Comparison of ENCODE assay signal across 2 cellular contexts in the genomic region with DNA sequence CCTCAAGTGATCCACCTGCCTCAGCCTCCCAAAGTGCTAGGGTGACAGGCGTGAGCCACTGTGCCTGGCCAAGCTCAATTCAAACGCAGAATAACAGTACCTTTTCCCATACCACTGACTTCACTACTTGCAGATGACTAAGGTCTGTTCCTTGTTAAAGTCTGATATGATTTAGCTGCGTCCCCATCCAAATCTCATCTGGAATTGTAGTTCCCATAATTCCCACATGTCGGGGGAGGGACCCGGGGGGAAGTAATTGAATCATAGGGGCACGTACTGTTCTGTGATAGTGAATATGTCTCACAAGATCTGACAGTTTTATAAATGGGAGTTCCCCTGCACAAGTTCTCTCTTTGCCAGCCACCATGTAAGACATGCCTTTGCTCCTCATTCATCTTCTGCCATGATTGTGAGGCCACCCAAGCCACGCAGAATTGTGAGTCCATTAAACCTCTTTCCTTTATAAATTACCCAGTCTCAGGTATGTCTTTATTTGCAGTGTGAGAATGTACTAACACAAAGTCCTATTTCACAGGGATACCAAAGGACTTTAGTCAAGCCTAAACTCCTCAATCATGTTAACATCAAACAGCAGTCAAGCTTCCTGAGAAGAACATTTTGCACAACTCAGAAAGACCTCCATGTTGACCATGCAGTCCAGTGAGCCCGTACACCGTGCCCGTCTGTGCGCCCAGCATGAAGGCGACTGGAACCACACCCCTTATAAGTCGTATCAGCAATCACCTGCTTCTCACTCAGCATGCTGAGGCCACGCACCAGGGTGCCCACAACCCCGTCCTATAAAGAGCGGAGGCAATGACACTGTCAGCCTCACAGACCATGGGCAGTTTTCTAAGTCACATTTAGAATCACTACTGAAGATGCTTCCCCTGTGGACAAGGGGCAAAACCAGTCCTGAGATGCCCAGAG.
TF ChIP-seq lines count a peak whose summit lies in the region.

No MANE protein-coding gene starts in this region.

TF ChIP-seq in GM23338, 12 proteins besides CTCF, POLR2A, EP300 and RAD21 (continues in another document):
- TF ChIP-seq POLR2AphosphoS5 (IDR thresholded peaks at IDR 0.05; ENCODE audit: low read depth) = no peak
- no peak for TF ChIP-seq STAT1 (IDR thresholded peaks at IDR 0.05; ENCODE audit: unreplicated experiment)
- TF ChIP-seq, protein P1, sequence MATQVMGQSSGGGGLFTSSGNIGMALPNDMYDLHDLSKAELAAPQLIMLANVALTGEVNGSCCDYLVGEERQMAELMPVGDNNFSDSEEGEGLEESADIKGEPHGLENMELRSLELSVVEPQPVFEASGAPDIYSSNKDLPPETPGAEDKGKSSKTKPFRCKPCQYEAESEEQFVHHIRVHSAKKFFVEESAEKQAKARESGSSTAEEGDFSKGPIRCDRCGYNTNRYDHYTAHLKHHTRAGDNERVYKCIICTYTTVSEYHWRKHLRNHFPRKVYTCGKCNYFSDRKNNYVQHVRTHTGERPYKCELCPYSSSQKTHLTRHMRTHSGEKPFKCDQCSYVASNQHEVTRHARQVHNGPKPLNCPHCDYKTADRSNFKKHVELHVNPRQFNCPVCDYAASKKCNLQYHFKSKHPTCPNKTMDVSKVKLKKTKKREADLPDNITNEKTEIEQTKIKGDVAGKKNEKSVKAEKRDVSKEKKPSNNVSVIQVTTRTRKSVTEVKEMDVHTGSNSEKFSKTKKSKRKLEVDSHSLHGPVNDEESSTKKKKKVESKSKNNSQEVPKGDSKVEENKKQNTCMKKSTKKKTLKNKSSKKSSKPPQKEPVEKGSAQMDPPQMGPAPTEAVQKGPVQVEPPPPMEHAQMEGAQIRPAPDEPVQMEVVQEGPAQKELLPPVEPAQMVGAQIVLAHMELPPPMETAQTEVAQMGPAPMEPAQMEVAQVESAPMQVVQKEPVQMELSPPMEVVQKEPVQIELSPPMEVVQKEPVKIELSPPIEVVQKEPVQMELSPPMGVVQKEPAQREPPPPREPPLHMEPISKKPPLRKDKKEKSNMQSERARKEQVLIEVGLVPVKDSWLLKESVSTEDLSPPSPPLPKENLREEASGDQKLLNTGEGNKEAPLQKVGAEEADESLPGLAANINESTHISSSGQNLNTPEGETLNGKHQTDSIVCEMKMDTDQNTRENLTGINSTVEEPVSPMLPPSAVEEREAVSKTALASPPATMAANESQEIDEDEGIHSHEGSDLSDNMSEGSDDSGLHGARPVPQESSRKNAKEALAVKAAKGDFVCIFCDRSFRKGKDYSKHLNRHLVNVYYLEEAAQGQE (IDR thresholded peaks at IDR 0.05; ENCODE audit: unreplicated experiment) = no peak
- no peak for TF ChIP-seq ZNF114 (CRISPR knock-in tag; IDR thresholded peaks at IDR 0.05)
- no peak for TF ChIP-seq EZH2phosphoT487 (IDR thresholded peaks at IDR 0.05; ENCODE audit: unreplicated experiment)
- TF ChIP-seq NANOG (IDR thresholded peaks at IDR 0.05; ENCODE audit: borderline replicate concordance) = no peak
- TF ChIP-seq JUNB (IDR thresholded peaks at IDR 0.05; ENCODE audit: unreplicated experiment) = no peak
- no peak for TF ChIP-seq ZNF331 (CRISPR knock-in tag; IDR thresholded peaks at IDR 0.05; ENCODE audit: low read depth)
- TF ChIP-seq, protein P2, sequence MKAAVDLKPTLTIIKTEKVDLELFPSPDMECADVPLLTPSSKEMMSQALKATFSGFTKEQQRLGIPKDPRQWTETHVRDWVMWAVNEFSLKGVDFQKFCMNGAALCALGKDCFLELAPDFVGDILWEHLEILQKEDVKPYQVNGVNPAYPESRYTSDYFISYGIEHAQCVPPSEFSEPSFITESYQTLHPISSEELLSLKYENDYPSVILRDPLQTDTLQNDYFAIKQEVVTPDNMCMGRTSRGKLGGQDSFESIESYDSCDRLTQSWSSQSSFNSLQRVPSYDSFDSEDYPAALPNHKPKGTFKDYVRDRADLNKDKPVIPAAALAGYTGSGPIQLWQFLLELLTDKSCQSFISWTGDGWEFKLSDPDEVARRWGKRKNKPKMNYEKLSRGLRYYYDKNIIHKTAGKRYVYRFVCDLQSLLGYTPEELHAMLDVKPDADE (IDR thresholded peaks at IDR 0.05) = no peak
- TF ChIP-seq CREB1 (CRISPR knock-in tag; IDR thresholded peaks at IDR 0.05; ENCODE audit: low read depth) = no peak

TF ChIP-seq in GM12878, 131 proteins besides CTCF, POLR2A, EP300 and RAD21:
- TF ChIP-seq ZNF207 (IDR thresholded peaks at IDR 0.05; ENCODE audit: borderline replicate concordance) (no peak), ZBTB4 (CRISPR knock-in tag; IDR thresholded peaks at IDR 0.05) (no peak), CBX5 (IDR thresholded peaks at IDR 0.05; ENCODE audit: low read depth) (peak; percentile 95; the same call in 1 of the 2 replicates), RAD51 (IDR thresholded peaks at IDR 0.05) (no peak), USF1 (IDR thresholded peaks at IDR 0.05; ENCODE audit: borderline replicate concordance, extremely low read length, insufficient read depth, low read depth, low read length) (no peak), SPI1 (IDR thresholded peaks at IDR 0.05; ENCODE audit: borderline replicate concordance, insufficient read depth, low read depth, low read length) (no peak), BCLAF1 (IDR thresholded peaks at IDR 0.05) (no peak)
- TF ChIP-seq, protein P1 (IDR thresholded peaks at IDR 0.05; ENCODE audit: low read depth, low read length) = no peak
